In genomic region chr3:104150724-104151123, GRCh38 we compare ENCODE assay signal across 2 cellular contexts.
TF ChIP-seq lines count a peak whose summit lies in the region.

No MANE protein-coding gene starts in this region.

TF ChIP-seq in H1, 55 proteins besides CTCF, POLR2A, EP300 and RAD21:
- TF ChIP-seq SRF (IDR thresholded peaks at IDR 0.05; ENCODE audit: low read depth, low read length) (peak; percentile 80), JUN (IDR thresholded peaks at IDR 0.05; ENCODE audit: low read depth, low read length) (no peak), ASH2L (IDR thresholded peaks at IDR 0.05; ENCODE audit: low read length) (no peak), KDM5A (IDR thresholded peaks at IDR 0.05; ENCODE audit: low read length) (no peak), GTF2F1 (IDR thresholded peaks at IDR 0.05; ENCODE audit: borderline replicate concordance, low read depth, low read length) (no peak), EGR1 (IDR thresholded peaks at IDR 0.05; ENCODE audit: borderline replicate concordance, low read depth, low read length) (no peak)

TF ChIP-seq in HepG2, 621 proteins besides CTCF, POLR2A, EP300 and RAD21:
- TF ChIP-seq SRF (IDR thresholded peaks at IDR 0.05; ENCODE audit: low read depth, low read length) (peak; percentile 83), MYPOP (CRISPR knock-in tag; IDR thresholded peaks at IDR 0.05) (no peak), CEBPB (IDR thresholded peaks at IDR 0.05; ENCODE audit: borderline replicate concordance, low read depth, low read length) (peak; percentile 3; the same call in 1 of the 2 replicates)
